Comparison of ENCODE assay signal across 24 cellular contexts in genomic region chr11:96309643-96310017, GRCh38. TPM values are rescaled to one million over a fixed set of nuclear protein-coding genes. Genes with fewer than 3 reads are reported as not detected.
DNase-seq lines count a peak whose midpoint lies in the region; ATAC-seq, FAIRE-seq and TF ChIP-seq lines count a peak whose summit lies in the region.
"Had no signal": no experiment of that assay in that cellular context is flagged by ENCODE, and none has a peak within 500 bp of the region (broad histone marks: within the 10 kb centered on the region; RNA-seq: fewer than 3 reads in every experiment).

No MANE protein-coding gene starts in this region.

- H3K9ac ChIP-seq in kidney (ENCODE audit: low read length in 2 of 2): no peak overlapping the region
- H3K9ac ChIP-seq: KMS-11 had no signal

- H3K4me1 ChIP-seq in kidney (ENCODE audit: control insufficient read depth in 1 of 2, insufficient read depth in 1 of 2, low read depth in 1 of 2, low read length in 2 of 2): peaks cover 27 to 31% of the 10 kb centered on the region in 2 donors

- FAIRE-seq in kidney (lab: Jason Lieb, UNC): no peak
- FAIRE-seq: G401.6 had no signal

- DNase-seq in activated naive CD4-positive, alpha-beta T cell treated with Interleukin-2 at 50 U/mL for 16 hours: no peak
- DNase-seq in WTC11 (ENCODE audit: low spot score) (no peak), memory B cell (ENCODE audit: low spot score in 2 of 2) (no peak), coronary artery (ENCODE audit: low spot score) (no peak), kidney (no peak)
- no peak for DNase-seq in stimulated activated CD4-positive, alpha-beta T cell treated with anti-CD3 and anti-CD28 coated beads, Interleukin-12 subunit alpha, Interleukin-12 subunit beta, amount 100 ng/mL, for 4 hours
- DNase-seq: ACHN; activated CD4-positive, alpha-beta memory T cell treated with anti-CD3 and anti-CD28 coated beads for 36 hours; activated naive CD4-positive, alpha-beta T cell; anterior cingulate cortex; C1 segment of cervical spinal cord; DMS 273 treated with DMSO at 0.1 percent for 48 hours; MV-4-11; NCI-H1694; SJCRH30; stimulated activated CD4-positive, alpha-beta T cell treated with anti-CD3 and anti-CD28 coated beads, Interleukin-2, amount 100 ng/mL, for 48 hours; stimulated activated naive CD8-positive, alpha-beta T cell treated with anti-CD3 and anti-CD28 coated beads, Interleukin-15, amount 100 ng/mL, for 72 hours; upper lobe of right lung; WERI-Rb-1 had no signal

- H3K27ac ChIP-seq in coronary artery (no peak overlapping the region), kidney (ENCODE audit: low read depth in 2 of 2, low read length in 2 of 2) (no peak overlapping the region)
- H3K27ac ChIP-seq: KMS-11, SJCRH30, upper lobe of right lung, WERI-Rb-1 had no signal

- CTCF ChIA-PET in WTC11 (lab: Charles Lee): no interaction called here

- POLR2A ChIA-PET in WTC11 (lab: Charles Lee): no interaction called here

- no peaks in the 10 kb centered on the region for H3K36me3 ChIP-seq in kidney (ENCODE audit: control insufficient read depth in 1 of 2, insufficient read depth in 2 of 2, low read length in 2 of 2)
- H3K36me3 ChIP-seq: SJCRH30, upper lobe of right lung had no signal

- intact Hi-C loops in kidney (cut with DNase I): no loop called here

- no peaks in the 10 kb centered on the region for H3K27me3 Mint-ChIP-seq in activated naive CD4-positive, alpha-beta T cell treated with anti-CD3 and anti-CD28 coated beads, Interleukin-2, amount 50 U/mL, for 24 hours
- H3K27me3 Mint-ChIP-seq in WTC11 (ENCODE audit: low read depth) (no peaks in the 10 kb centered on the region), memory B cell (no peaks in the 10 kb centered on the region)
- H3K27me3 Mint-ChIP-seq: activated CD4-positive, alpha-beta memory T cell treated with anti-CD3 and anti-CD28 coated beads for 36 hours; natural killer cell treated with Interleukin-12 subunit alpha and Interleukin-12 subunit beta and Interleukin-15 and Interleukin-18, amount 100 ng/mL, for 72 hours; stimulated activated naive CD8-positive, alpha-beta T cell treated with anti-CD3 and anti-CD28 coated beads, Interleukin-15, amount 100 ng/mL, for 72 hours had no signal

- H3K4me3 ChIP-seq in coronary artery: no peak overlapping the region
- no peak overlapping the region for H3K4me3 ChIP-seq in kidney (ENCODE audit: low read length in 2 of 2)
- H3K4me3 ChIP-seq: SJCRH30, upper lobe of right lung had no signal

- peak overlapping the region; percentile 88 for H3K27ac Mint-ChIP-seq in activated naive CD4-positive, alpha-beta T cell treated with anti-CD3 and anti-CD28 coated beads, Interleukin-2, amount 50 U/mL, for 24 hours
- H3K27ac Mint-ChIP-seq in WTC11: no peak overlapping the region; the same call in 1 of the 2 replicates
- peak overlapping the region; percentile 58 for H3K27ac Mint-ChIP-seq in memory B cell
- H3K27ac Mint-ChIP-seq: stimulated activated naive CD8-positive, alpha-beta T cell treated with anti-CD3 and anti-CD28 coated beads, Interleukin-15, amount 100 ng/mL, for 72 hours had no signal

- no peaks in the 10 kb centered on the region for H3K9me3 ChIP-seq in kidney (ENCODE audit: control insufficient read depth in 1 of 2, low read length in 2 of 2)
- H3K9me3 ChIP-seq: SJCRH30, upper lobe of right lung had no signal

- H3K4me3 Mint-ChIP-seq in activated naive CD4-positive, alpha-beta T cell treated with anti-CD3 and anti-CD28 coated beads, Interleukin-2, amount 50 U/mL, for 24 hours: no peak overlapping the region
- no peak overlapping the region for H3K4me3 Mint-ChIP-seq in WTC11
- H3K4me3 Mint-ChIP-seq in memory B cell: no peak overlapping the region
- H3K4me3 Mint-ChIP-seq: activated CD4-positive, alpha-beta memory T cell treated with anti-CD3 and anti-CD28 coated beads for 36 hours; natural killer cell treated with Interleukin-12 subunit alpha and Interleukin-12 subunit beta and Interleukin-15 and Interleukin-18, amount 100 ng/mL, for 72 hours; stimulated activated naive CD8-positive, alpha-beta T cell treated with anti-CD3 and anti-CD28 coated beads, Interleukin-15, amount 100 ng/mL, for 72 hours had no signal

- peaks cover 10% of the 10 kb centered on the region for H3K36me3 Mint-ChIP-seq in activated naive CD4-positive, alpha-beta T cell treated with anti-CD3 and anti-CD28 coated beads, Interleukin-2, amount 50 U/mL, for 24 hours
- H3K36me3 Mint-ChIP-seq in WTC11 (no peaks in the 10 kb centered on the region), memory B cell (peaks cover 3% of the 10 kb centered on the region)
- H3K36me3 Mint-ChIP-seq: natural killer cell treated with Interleukin-12 subunit alpha and Interleukin-12 subunit beta and Interleukin-15 and Interleukin-18, amount 100 ng/mL, for 72 hours had no signal

- no peaks in the 10 kb centered on the region for H3K9me3 Mint-ChIP-seq in activated naive CD4-positive, alpha-beta T cell treated with anti-CD3 and anti-CD28 coated beads, Interleukin-2, amount 50 U/mL, for 24 hours
- no peaks in the 10 kb centered on the region for H3K9me3 Mint-ChIP-seq in WTC11
- no peaks in the 10 kb centered on the region for H3K9me3 Mint-ChIP-seq in memory B cell
- H3K9me3 Mint-ChIP-seq: activated CD4-positive, alpha-beta memory T cell treated with anti-CD3 and anti-CD28 coated beads for 36 hours; natural killer cell treated with Interleukin-12 subunit alpha and Interleukin-12 subunit beta and Interleukin-15 and Interleukin-18, amount 100 ng/mL, for 72 hours; stimulated activated naive CD8-positive, alpha-beta T cell treated with anti-CD3 and anti-CD28 coated beads, Interleukin-15, amount 100 ng/mL, for 72 hours had no signal

- ATAC-seq in WTC11 (peak; percentile 19; the same call in 1 of the 2 replicates), memory B cell (ENCODE audit: low read depth) (no peak), HG02840 (IDR thresholded peaks at IDR 0.05; ENCODE audit: low FRiP score, unreplicated experiment) (no peak)
- ATAC-seq: natural killer cell treated with Interleukin-12 subunit alpha and Interleukin-12 subunit beta and Interleukin-15 and Interleukin-18, amount 100 ng/mL, for 72 hours; stimulated activated naive CD8-positive, alpha-beta T cell treated with anti-CD3 and anti-CD28 coated beads, Interleukin-15, amount 100 ng/mL, for 72 hours; upper lobe of right lung had no signal

- no peak for TF ChIP-seq CTCF in WTC11 (IDR thresholded peaks at IDR 0.05)
- TF ChIP-seq CTCF in coronary artery (IDR thresholded peaks at IDR 0.05): no peak
- TF ChIP-seq CTCF in kidney (IDR thresholded peaks at IDR 0.05; ENCODE audit: borderline replicate concordance, extremely low read depth, insufficient read depth): no peak

- peaks cover 84% of the 10 kb centered on the region for H3K4me1 Mint-ChIP-seq in activated naive CD4-positive, alpha-beta T cell treated with anti-CD3 and anti-CD28 coated beads, Interleukin-2, amount 50 U/mL, for 24 hours
- H3K4me1 Mint-ChIP-seq in WTC11 (peaks cover 57% of the 10 kb centered on the region), memory B cell (peaks cover 32% of the 10 kb centered on the region)

TF ChIP-seq in WTC11, 78 proteins besides CTCF, POLR2A, EP300 and RAD21:
- TF ChIP-seq E2F5 (CRISPR knock-in tag; IDR thresholded peaks at IDR 0.05) (no peak), CREB1 (CRISPR knock-in tag; IDR thresholded peaks at IDR 0.05) (no peak), OVOL2 (CRISPR knock-in tag; IDR thresholded peaks at IDR 0.05; ENCODE audit: borderline replicate concordance) (no peak)
TF ChIP-seq in WTC11: peak in this region for 0.

RNA-seq across cellular contexts. Expression of gene MAML2, which starts 33.4 kb away (rescaled TPM):
- total RNA-seq in WTC11 (2021) (5.1 to 8.1 TPM (median 5.2 TPM) in 3 replicates), kidney (32.3 TPM)
- 4.9 TPM for polyA plus RNA-seq in kidney (ENCODE audit: insufficient read depth, low read depth, low replicate concordance)
